ENCODE assay signal across 13 cellular contexts in genomic region chr2:26795135-26795534, GRCh38. TPM values are rescaled to one million over a fixed set of nuclear protein-coding genes. Genes with fewer than 3 reads are reported as not detected.
"Had no signal": no experiment of that assay in that cellular context is flagged by ENCODE, and none has a peak within 500 bp of the region (broad histone marks: within the 10 kb centered on the region; RNA-seq: fewer than 3 reads in every experiment).

No MANE protein-coding gene starts in this region.

RNA-seq across cellular contexts. Expression of gene CENPA, which starts 9.3 kb away (rescaled TPM):
- total RNA-seq: ascending aorta, body of pancreas, bronchial epithelial cell, cardiac septum had no signal
- polyA plus RNA-seq: aorta had no signal

RNA-seq across cellular contexts. Expression of gene DPYSL5, which starts 52.8 kb away (rescaled TPM):
- total RNA-seq: activated naive CD4-positive, alpha-beta T cell treated with anti-CD3 and anti-CD28 coated beads, Interleukin-2, amount 50 U/mL, for 72 hours; activated naive CD8-positive, alpha-beta T cell treated with anti-CD3 and anti-CD28 coated beads for 36 hours; activated naive CD8-positive, alpha-beta T cell treated with anti-CD3 and anti-CD28 coated beads, Interleukin-2, amount 10 ng/mL, durations not matched to agents 7 days and 5 days; activated T-cell treated with anti-CD3 and anti-CD28 coated beads, Interleukin-2, amount 50 U/mL, for 4 hours; activated T-cell treated with anti-CD3 and anti-CD28 coated beads, Interleukin-2, amount 50 U/mL, for 72 hours; activated T-helper 17 cell treated with anti-CD3 and anti-CD28 coated beads, Interleukin-2, amount 50 U/mL, for 72 hours; activated T-helper 2 cell treated with anti-CD3 and anti-CD28 coated beads, Interferon-gamma antibody, Interleukin-2, Interleukin-4, amounts not matched to agents 10 μg/mL and 5 μg/mL and 100 μg/mL, durations not matched to agents 14 hours and 24 hours and 36 hours; aorta; ascending aorta; body of pancreas; breast epithelium; bronchial epithelial cell had no signal
- polyA plus RNA-seq: aorta had no signal
